Comparison of ENCODE assay signal across 15 cellular contexts in genomic region chr1:17866451-17867029, GRCh38.
DNase-seq lines count a peak whose midpoint lies in the region; ATAC-seq and TF ChIP-seq lines count a peak whose summit lies in the region.
"Had no signal": no experiment of that assay in that cellular context is flagged by ENCODE, and none has a peak within 500 bp of the region (broad histone marks: within the 10 kb centered on the region; RNA-seq: fewer than 3 reads in every experiment).

No MANE protein-coding gene starts in this region.

- H3K9me3 ChIP-seq in PC-9 (ENCODE audit: insufficient read depth, low read depth) (no peaks in the 10 kb centered on the region), Karpas-422 (ENCODE audit: low read length) (no peaks in the 10 kb centered on the region)
- H3K9me3 ChIP-seq: esophagus squamous epithelium, lower lobe of right lung, right lobe of liver had no signal

- H3K4me2 ChIP-seq in PC-9: peak overlapping the region; percentile 65
- H3K4me2 ChIP-seq in Karpas-422 (ENCODE audit: low read depth, low read length, poor library complexity, severe bottlenecking): no peak overlapping the region

- no peaks in the 10 kb centered on the region; the same call in 1 of the 2 replicates for H3F3A ChIP-seq in PC-9 (ENCODE audit: insufficient read depth, low read depth)

- H3K4me3 ChIP-seq in PC-9: no peak overlapping the region
- H3K4me3 ChIP-seq in epithelial cell of esophagus (ENCODE audit: low read length): no peak overlapping the region
- H3K4me3 ChIP-seq in Karpas-422 (ENCODE audit: low read length): no peak overlapping the region
- H3K4me3 ChIP-seq: esophagus squamous epithelium, lower lobe of right lung, right lobe of liver had no signal

- intact Hi-C loops in PC-9 (cut with micrococcal nuclease; ENCODE audit: unreplicated experiment): no loop called here

- no peaks in the 10 kb centered on the region for H3K9me2 ChIP-seq in PC-9 (ENCODE audit: insufficient read depth)
- no peaks in the 10 kb centered on the region for H3K9me2 ChIP-seq in Karpas-422 (replicated peaks; ENCODE audit: insufficient read depth, low read length)

- no peaks in the 10 kb centered on the region for H3K79me2 ChIP-seq in PC-9 (ENCODE audit: low read depth)
- no peaks in the 10 kb centered on the region for H3K79me2 ChIP-seq in Karpas-422 (ENCODE audit: low read length)

- H3K4me1 ChIP-seq in PC-9 (replicated peaks; ENCODE audit: insufficient read depth) (peaks cover 7% of the 10 kb centered on the region), Karpas-422 (ENCODE audit: low read length) (peaks cover 3% of the 10 kb centered on the region; the same call in 1 of the 2 replicates)
- H3K4me1 ChIP-seq: esophagus squamous epithelium, lower lobe of right lung, right lobe of liver had no signal

- CTCF ChIA-PET in PC-9 (lab: Charles Lee): no interaction called here

- ATAC-seq in omental fat pad (ENCODE audit: low FRiP score) (peak; percentile 73), HG03097 (IDR thresholded peaks at IDR 0.05; ENCODE audit: low FRiP score, unreplicated experiment) (no peak)
- ATAC-seq: lower lobe of right lung, T-cell had no signal

- POLR2A ChIA-PET in PC-9 (lab: Charles Lee; ENCODE audit: unreplicated experiment): no interaction called here

- TF ChIP-seq CTCF in PC-9 (conservative IDR thresholded peaks at IDR 0.05): no peak
- TF ChIP-seq CTCF in epithelial cell of esophagus (IDR thresholded peaks at IDR 0.05; ENCODE audit: insufficient read depth, low read depth, low read length, missing control alignments): no peak
- TF ChIP-seq CTCF in omental fat pad (IDR thresholded peaks at IDR 0.05): no peak

- DNase-seq in Daoy (ENCODE audit: low read depth): peak; percentile 88
- peak; percentile 16 to 48 for DNase-seq in PC-9
- DNase-seq in epithelial cell of esophagus (ENCODE audit: low read depth): peak; percentile 36
- DNase-seq in omental fat pad (ENCODE audit: low spot score): no peak
- DNase-seq in Karpas-422: no peak
- no peak for DNase-seq in HuH-7.5 (ENCODE audit: low spot score)
- no peak for DNase-seq in NCI-H2196 treated with DMSO at 0.1 percent for 48 hours (lab: John Stamatoyannopoulos, UW; ENCODE audit: unreplicated experiment)
- DNase-seq: amygdala, esophagus squamous epithelium, Kasumi-1, lower lobe of right lung, NCI-H526 treated with DMSO at 0.1 percent for 48 hours, T-cell had no signal

- H3K27me3 ChIP-seq in PC-9 (ENCODE audit: insufficient read depth, low read depth): no peaks in the 10 kb centered on the region
- H3K27me3 ChIP-seq in Karpas-422 (ENCODE audit: low read length): no peaks in the 10 kb centered on the region
- H3K27me3 ChIP-seq: right lobe of liver had no signal

- H3K9ac ChIP-seq in Karpas-422 (ENCODE audit: low read length): no peak overlapping the region

- H3K36me3 ChIP-seq in PC-9 (ENCODE audit: low read depth) (no peaks in the 10 kb centered on the region), Karpas-422 (ENCODE audit: insufficient read depth, low read length) (no peaks in the 10 kb centered on the region)
- H3K36me3 ChIP-seq: esophagus squamous epithelium, lower lobe of right lung, right lobe of liver had no signal

- H3K27ac ChIP-seq in PC-9 (0 out of 2 replicates have a peak overlapping the region, but pooled peaks have one; percentile 30), Karpas-422 (ENCODE audit: low read length) (no peak overlapping the region)
- H3K27ac ChIP-seq: esophagus squamous epithelium, lower lobe of right lung, right lobe of liver had no signal

- BruUV-seq in PC-9 (replicated peaks; lab: Mats Ljungman, UMichigan): no TSS peak

- H2AFZ ChIP-seq in PC-9 (no peak overlapping the region), Karpas-422 (ENCODE audit: low read length) (no peak overlapping the region)

- no peaks in the 10 kb centered on the region for H4K20me1 ChIP-seq in PC-9 (ENCODE audit: insufficient read depth)
- H4K20me1 ChIP-seq in Karpas-422 (ENCODE audit: insufficient read depth, low read depth, low read length): no peaks in the 10 kb centered on the region

Comparison
In these comparisons a context has a peak if more than half of its experiments do, and no peak if none do; other contexts are left out.
1. DNase-seq: peak in Daoy (single experiment), PC-9 (2 of 2) and epithelial cell of esophagus (single experiment); none in omental fat pad (single experiment), Karpas-422 (single experiment), HuH-7.5 (single experiment) and NCI-H2196 treated with DMSO at 0.1 percent for 48 hours (single experiment).